Comparison of ENCODE assay signal across 4 cellular contexts in the genomic region with DNA sequence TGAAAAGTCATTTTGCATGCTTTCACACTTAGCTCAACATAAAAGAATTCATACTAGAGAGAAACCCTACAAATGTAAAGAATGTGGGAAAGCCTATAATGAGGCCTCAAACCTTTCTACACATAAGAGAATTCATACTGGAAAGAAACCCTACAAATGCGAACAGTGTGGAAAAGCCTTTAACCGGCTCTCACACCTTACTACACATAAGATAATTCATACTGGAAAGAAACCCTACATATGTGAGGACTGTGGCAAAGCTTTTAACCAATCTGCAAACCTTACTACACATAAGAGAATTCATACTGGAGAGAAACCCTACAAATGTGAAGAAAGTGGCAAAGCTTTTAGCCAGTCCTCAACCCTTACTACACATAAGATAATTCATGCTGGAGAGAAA. TPM values are rescaled to one million over a fixed set of nuclear protein-coding genes. Genes with fewer than 3 reads are reported as not detected.
"Had no signal": no experiment of that assay in that cellular context is flagged by ENCODE, and none has a peak within 500 bp of the region (broad histone marks: within the 10 kb centered on the region; RNA-seq: fewer than 3 reads in every experiment).

No MANE protein-coding gene starts in this region.

RNA-seq across cellular contexts. Expression of a gene that starts 51.4 kb away (rescaled TPM):
- total RNA-seq: OCI-LY7, PC-9, SJSA1, SK-MEL-5 had no signal
